1 cellular context compared by ENCODE assay signal in the genomic region with DNA sequence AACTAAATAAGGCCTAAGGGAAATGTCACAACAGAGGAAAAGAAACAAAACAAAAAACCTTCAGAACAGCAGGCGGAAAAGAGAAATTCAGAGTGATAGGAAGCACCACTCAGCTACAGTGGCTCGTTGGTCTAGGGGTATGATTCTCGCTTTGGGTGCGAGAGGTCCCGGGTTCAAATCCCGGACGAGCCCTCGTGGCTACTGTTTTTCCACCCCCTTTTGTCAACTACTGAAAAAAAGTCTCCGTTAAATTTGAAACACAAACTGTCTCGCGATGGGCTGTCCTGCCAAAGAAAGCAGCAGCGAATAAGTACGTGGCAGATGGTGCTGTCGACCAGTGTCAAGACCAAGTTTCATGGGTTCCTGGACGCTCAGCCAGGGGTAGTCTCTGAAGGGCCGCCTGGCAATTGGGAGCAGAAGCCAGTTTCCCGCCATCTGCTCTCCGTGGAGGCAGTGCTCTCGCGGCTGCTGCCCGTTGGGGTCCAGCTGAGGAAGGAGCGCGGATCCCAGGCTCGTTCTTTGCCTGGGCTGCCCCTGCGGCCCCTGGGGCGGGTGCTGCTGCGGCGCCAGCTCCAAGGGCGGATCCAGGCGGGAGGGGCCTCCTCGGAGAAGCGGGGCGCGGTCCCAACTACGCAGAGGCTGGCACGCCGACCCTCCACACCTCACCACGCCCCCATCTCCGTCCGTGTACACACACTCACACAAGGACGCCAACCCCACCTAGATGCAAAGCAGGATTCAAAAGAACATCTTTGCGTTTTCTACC.
TF ChIP-seq lines count a peak whose summit lies in the region.

A gene with protein sequence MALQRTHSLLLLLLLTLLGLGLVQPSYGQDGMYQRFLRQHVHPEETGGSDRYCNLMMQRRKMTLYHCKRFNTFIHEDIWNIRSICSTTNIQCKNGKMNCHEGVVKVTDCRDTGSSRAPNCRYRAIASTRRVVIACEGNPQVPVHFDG (plus strand): TSS at position 665 of the 766 bp plus-strand sequence. CDS start 14,812 bp downstream, outside the sequence.

TF ChIP-seq in WTC11, 78 proteins besides CTCF, POLR2A, EP300 and RAD21 (continued from another document):
- TF ChIP-seq, protein P1, sequence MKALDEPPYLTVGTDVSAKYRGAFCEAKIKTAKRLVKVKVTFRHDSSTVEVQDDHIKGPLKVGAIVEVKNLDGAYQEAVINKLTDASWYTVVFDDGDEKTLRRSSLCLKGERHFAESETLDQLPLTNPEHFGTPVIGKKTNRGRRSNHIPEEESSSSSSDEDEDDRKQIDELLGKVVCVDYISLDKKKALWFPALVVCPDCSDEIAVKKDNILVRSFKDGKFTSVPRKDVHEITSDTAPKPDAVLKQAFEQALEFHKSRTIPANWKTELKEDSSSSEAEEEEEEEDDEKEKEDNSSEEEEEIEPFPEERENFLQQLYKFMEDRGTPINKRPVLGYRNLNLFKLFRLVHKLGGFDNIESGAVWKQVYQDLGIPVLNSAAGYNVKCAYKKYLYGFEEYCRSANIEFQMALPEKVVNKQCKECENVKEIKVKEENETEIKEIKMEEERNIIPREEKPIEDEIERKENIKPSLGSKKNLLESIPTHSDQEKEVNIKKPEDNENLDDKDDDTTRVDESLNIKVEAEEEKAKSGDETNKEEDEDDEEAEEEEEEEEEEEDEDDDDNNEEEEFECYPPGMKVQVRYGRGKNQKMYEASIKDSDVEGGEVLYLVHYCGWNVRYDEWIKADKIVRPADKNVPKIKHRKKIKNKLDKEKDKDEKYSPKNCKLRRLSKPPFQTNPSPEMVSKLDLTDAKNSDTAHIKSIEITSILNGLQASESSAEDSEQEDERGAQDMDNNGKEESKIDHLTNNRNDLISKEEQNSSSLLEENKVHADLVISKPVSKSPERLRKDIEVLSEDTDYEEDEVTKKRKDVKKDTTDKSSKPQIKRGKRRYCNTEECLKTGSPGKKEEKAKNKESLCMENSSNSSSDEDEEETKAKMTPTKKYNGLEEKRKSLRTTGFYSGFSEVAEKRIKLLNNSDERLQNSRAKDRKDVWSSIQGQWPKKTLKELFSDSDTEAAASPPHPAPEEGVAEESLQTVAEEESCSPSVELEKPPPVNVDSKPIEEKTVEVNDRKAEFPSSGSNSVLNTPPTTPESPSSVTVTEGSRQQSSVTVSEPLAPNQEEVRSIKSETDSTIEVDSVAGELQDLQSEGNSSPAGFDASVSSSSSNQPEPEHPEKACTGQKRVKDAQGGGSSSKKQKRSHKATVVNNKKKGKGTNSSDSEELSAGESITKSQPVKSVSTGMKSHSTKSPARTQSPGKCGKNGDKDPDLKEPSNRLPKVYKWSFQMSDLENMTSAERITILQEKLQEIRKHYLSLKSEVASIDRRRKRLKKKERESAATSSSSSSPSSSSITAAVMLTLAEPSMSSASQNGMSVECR (CRISPR knock-in tag; IDR thresholded peaks at IDR 0.05; ENCODE audit: borderline replicate concordance), result peak; percentile 29; the same call in 1 of the 2 replicates
- TF ChIP-seq, protein P2, sequence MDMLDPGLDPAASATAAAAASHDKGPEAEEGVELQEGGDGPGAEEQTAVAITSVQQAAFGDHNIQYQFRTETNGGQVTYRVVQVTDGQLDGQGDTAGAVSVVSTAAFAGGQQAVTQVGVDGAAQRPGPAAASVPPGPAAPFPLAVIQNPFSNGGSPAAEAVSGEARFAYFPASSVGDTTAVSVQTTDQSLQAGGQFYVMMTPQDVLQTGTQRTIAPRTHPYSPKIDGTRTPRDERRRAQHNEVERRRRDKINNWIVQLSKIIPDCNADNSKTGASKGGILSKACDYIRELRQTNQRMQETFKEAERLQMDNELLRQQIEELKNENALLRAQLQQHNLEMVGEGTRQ (CRISPR knock-in tag; IDR thresholded peaks at IDR 0.05), result no peak
- TF ChIP-seq GABPB1 (CRISPR knock-in tag; IDR thresholded peaks at IDR 0.05) (peak; percentile 58), ATF1 (CRISPR knock-in tag; IDR thresholded peaks at IDR 0.05) (no peak), FOXJ3 (CRISPR knock-in tag; IDR thresholded peaks at IDR 0.05; ENCODE audit: borderline replicate concordance) (no peak), ETV6 (CRISPR knock-in tag; IDR thresholded peaks at IDR 0.05) (no peak), FOXK1 (CRISPR knock-in tag; IDR thresholded peaks at IDR 0.05) (no peak), ZNF317 (CRISPR knock-in tag; IDR thresholded peaks at IDR 0.05; ENCODE audit: borderline replicate concordance, low read depth) (no peak), GTF2I (CRISPR knock-in tag; conservative IDR thresholded peaks at IDR 0.05) (0 out of 2 replicates have a peak, but pooled peaks have one; percentile 27), TP53 (CRISPR knock-in tag; IDR thresholded peaks at IDR 0.05) (0 out of 2 replicates have a peak, but pooled peaks have one; percentile 49), NR3C1 (CRISPR knock-in tag; conservative IDR thresholded peaks at IDR 0.05; ENCODE audit: low read depth) (no peak), JUN (CRISPR knock-in tag; IDR thresholded peaks at IDR 0.05) (no peak), CREM (CRISPR knock-in tag; IDR thresholded peaks at IDR 0.05) (no peak)
- TF ChIP-seq, protein P3, sequence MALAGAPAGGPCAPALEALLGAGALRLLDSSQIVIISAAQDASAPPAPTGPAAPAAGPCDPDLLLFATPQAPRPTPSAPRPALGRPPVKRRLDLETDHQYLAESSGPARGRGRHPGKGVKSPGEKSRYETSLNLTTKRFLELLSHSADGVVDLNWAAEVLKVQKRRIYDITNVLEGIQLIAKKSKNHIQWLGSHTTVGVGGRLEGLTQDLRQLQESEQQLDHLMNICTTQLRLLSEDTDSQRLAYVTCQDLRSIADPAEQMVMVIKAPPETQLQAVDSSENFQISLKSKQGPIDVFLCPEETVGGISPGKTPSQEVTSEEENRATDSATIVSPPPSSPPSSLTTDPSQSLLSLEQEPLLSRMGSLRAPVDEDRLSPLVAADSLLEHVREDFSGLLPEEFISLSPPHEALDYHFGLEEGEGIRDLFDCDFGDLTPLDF (CRISPR knock-in tag; IDR thresholded peaks at IDR 0.05), result no peak
- TF ChIP-seq, protein P4, sequence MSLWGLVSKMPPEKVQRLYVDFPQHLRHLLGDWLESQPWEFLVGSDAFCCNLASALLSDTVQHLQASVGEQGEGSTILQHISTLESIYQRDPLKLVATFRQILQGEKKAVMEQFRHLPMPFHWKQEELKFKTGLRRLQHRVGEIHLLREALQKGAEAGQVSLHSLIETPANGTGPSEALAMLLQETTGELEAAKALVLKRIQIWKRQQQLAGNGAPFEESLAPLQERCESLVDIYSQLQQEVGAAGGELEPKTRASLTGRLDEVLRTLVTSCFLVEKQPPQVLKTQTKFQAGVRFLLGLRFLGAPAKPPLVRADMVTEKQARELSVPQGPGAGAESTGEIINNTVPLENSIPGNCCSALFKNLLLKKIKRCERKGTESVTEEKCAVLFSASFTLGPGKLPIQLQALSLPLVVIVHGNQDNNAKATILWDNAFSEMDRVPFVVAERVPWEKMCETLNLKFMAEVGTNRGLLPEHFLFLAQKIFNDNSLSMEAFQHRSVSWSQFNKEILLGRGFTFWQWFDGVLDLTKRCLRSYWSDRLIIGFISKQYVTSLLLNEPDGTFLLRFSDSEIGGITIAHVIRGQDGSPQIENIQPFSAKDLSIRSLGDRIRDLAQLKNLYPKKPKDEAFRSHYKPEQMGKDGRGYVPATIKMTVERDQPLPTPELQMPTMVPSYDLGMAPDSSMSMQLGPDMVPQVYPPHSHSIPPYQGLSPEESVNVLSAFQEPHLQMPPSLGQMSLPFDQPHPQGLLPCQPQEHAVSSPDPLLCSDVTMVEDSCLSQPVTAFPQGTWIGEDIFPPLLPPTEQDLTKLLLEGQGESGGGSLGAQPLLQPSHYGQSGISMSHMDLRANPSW (CRISPR knock-in tag; conservative IDR thresholded peaks at IDR 0.05; ENCODE audit: low read depth), result no peak
- TF ChIP-seq, protein P5, sequence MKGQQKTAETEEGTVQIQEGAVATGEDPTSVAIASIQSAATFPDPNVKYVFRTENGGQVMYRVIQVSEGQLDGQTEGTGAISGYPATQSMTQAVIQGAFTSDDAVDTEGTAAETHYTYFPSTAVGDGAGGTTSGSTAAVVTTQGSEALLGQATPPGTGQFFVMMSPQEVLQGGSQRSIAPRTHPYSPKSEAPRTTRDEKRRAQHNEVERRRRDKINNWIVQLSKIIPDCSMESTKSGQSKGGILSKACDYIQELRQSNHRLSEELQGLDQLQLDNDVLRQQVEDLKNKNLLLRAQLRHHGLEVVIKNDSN (CRISPR knock-in tag; IDR thresholded peaks at IDR 0.05), result 0 out of 2 replicates have a peak, but pooled peaks have one; percentile 4
- TF ChIP-seq, protein P6, sequence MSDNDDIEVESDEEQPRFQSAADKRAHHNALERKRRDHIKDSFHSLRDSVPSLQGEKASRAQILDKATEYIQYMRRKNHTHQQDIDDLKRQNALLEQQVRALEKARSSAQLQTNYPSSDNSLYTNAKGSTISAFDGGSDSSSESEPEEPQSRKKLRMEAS (CRISPR knock-in tag; IDR thresholded peaks at IDR 0.05), result peak; percentile 45
